ENCODE assay signal across 9 cellular contexts in the genomic region with DNA sequence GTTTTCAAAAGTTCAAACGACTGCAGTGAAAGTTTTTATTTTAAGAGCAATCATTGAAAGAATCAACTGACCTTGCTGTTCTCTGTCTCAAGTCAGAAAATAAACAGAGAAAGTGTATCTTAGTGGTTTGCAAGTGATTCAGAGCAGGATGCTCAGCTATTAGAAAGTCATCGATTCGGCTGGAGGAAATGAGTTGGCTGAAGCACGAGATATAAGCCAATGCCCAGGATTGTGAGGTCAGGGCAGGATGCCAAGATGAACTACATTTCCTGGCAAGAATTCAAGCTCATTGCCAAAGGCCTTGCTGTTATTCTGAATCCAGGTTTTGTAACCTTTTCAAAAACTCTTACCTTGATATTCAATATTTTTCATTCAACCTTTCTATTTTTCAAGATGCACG.
DNase-seq lines count a peak whose midpoint lies in the region; ATAC-seq and TF ChIP-seq lines count a peak whose summit lies in the region.
"Had no signal": no experiment of that assay in that cellular context is flagged by ENCODE, and none has a peak within 500 bp of the region (broad histone marks: within the 10 kb centered on the region; RNA-seq: fewer than 3 reads in every experiment).

No MANE protein-coding gene starts in this region.

- TF ChIP-seq EP300 in sigmoid colon (IDR thresholded peaks at IDR 0.05), result no peak

- H3K27ac ChIP-seq in HUES6 (ENCODE audit: low read depth, low read length), result peak overlapping the region; percentile 96
- H3K27ac ChIP-seq in sigmoid colon, result no peak overlapping the region

- H3K27me3 Mint-ChIP-seq in effector memory CD8-positive, alpha-beta T cell, result peaks cover 0 to 5% of the 10 kb centered on the region in 2 donors
- H3K27me3 Mint-ChIP-seq: IgD-negative memory B cell had no signal

- TF ChIP-seq CTCF in astrocyte of the cerebellum (IDR thresholded peaks at IDR 0.05; ENCODE audit: low read depth, low read length, missing control alignments) (no peak), omental fat pad (IDR thresholded peaks at IDR 0.05) (no peak), sigmoid colon (IDR thresholded peaks at IDR 0.05) (no peak)

- no peak overlapping the region for H3K4me3 ChIP-seq in HUES6 (ENCODE audit: low read depth, low read length)
- H3K4me3 ChIP-seq in astrocyte of the cerebellum (ENCODE audit: low read depth, low read length), result no peak overlapping the region
- no peak overlapping the region for H3K4me3 ChIP-seq in sigmoid colon

- intact Hi-C loops in sigmoid colon (cut with DNase I), result no loop called here

- H3K4me3 Mint-ChIP-seq in effector memory CD8-positive, alpha-beta T cell, result no peak overlapping the region

- 29 to 36% methylated on average over 5 of the region's 5 CpGs for WGBS in sigmoid colon, 2 donors

- in situ Hi-C loops in astrocyte of the cerebellum (cut with HindIII; ENCODE audit: low sequenced_read_pairs), result no loop called here

- no peak overlapping the region for H3K27ac Mint-ChIP-seq in effector memory CD8-positive, alpha-beta T cell

- H3K9me3 ChIP-seq in HUES6 (ENCODE audit: control insufficient read depth, insufficient read depth, low read depth, low read length) (no peaks in the 10 kb centered on the region), sigmoid colon (no peaks in the 10 kb centered on the region)

- peak; percentile 45 for DNase-seq in DMS53 treated with DMSO at 0.1 percent for 48 hours (lab: John Stamatoyannopoulos, UW; ENCODE audit: unreplicated experiment)
- peak; percentile 58 for DNase-seq in astrocyte of the cerebellum (ENCODE audit: low read depth)
- peak; percentile 35 for DNase-seq in omental fat pad (ENCODE audit: low spot score)
- DNase-seq in sigmoid colon, result no peak
- DNase-seq in T-helper 1 cell, result no peak
- no peak for DNase-seq in effector memory CD8-positive, alpha-beta T cell

- H3K9ac ChIP-seq in HUES6 (ENCODE audit: low read length), result no peak overlapping the region

- H3K36me3 ChIP-seq in HUES6 (ENCODE audit: control insufficient read depth, insufficient read depth, low read length), result no peaks in the 10 kb centered on the region
- H3K36me3 ChIP-seq in sigmoid colon, result no peaks in the 10 kb centered on the region

- no peaks in the 10 kb centered on the region for H3K4me1 Mint-ChIP-seq in effector memory CD8-positive, alpha-beta T cell (ENCODE audit: low read depth in 2 of 2)

- no peak for TF ChIP-seq POLR2A in sigmoid colon (IDR thresholded peaks at IDR 0.05)

- H3K9me3 Mint-ChIP-seq in effector memory CD8-positive, alpha-beta T cell, result peaks cover 0 to 16% of the 10 kb centered on the region in 2 donors

- ATAC-seq in GM21576 (IDR thresholded peaks at IDR 0.05; ENCODE audit: unreplicated experiment) (peak; percentile 49), omental fat pad (ENCODE audit: low FRiP score) (no peak)
- ATAC-seq in effector memory CD8-positive, alpha-beta T cell (replicated peaks), result no peak

- H3K27me3 ChIP-seq in HUES6 (ENCODE audit: control insufficient read depth, insufficient read depth, low read length) (no peaks in the 10 kb centered on the region), sigmoid colon (no peaks in the 10 kb centered on the region)

- H3K36me3 Mint-ChIP-seq in effector memory CD8-positive, alpha-beta T cell (ENCODE audit: insufficient read depth), result no peaks in the 10 kb centered on the region

- peaks cover 27% of the 10 kb centered on the region for H3K4me1 ChIP-seq in HUES6 (ENCODE audit: control insufficient read depth, insufficient read depth, low read length)
- H3K4me1 ChIP-seq in sigmoid colon, result no peaks in the 10 kb centered on the region

Comparison
In these comparisons a context has a peak if more than half of its experiments do, and no peak if none do; other contexts are left out.
1. DNase-seq: peak in DMS53 treated with DMSO at 0.1 percent for 48 hours (single experiment), astrocyte of the cerebellum (single experiment) and omental fat pad (single experiment); none in sigmoid colon (single experiment), T-helper 1 cell (0 of 5) and effector memory CD8-positive, alpha-beta T cell (0 of 3).